In the genomic region with DNA sequence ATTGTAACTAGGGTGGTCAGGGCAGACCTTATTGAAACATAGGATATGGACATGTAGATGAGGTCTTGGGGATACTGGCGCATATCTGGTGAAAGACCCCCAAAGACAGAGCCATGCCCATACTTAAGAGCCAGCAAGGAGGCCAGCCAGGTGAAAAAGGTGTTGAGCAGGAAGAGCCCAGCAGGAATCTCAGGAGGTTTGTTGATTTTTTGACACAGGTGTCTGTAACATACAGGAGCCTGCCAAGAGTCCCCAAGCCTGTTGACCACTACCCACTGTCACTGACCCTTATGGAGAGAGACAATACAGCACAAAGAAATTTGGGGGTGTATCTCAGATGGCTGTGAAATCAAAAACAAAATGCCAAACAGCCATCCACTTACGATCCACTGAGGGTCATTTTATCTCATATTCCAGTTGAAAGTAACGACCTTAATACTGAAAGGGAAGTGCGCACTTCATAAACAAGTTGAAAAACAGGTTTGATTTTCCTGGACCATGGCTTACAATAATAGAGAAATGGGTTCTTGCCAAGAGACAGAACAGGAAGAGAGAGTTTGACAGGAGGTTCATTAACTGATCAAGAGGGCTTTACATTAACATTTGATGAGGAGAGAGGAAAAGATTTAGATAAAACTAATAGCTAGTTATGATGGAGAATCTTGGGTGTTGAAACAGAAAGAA, we compare ENCODE assay signal across 20 cellular contexts.
A peak's percentile ranks its signal among the peaks of the same experiment; 100 is the strongest.
DNase-seq lines count a peak whose midpoint lies in the region; ATAC-seq, FAIRE-seq and TF ChIP-seq lines count a peak whose summit lies in the region.
"Had no signal": no experiment of that assay in that cellular context is flagged by ENCODE, and none has a peak within 500 bp of the region (broad histone marks: within the 10 kb centered on the region; RNA-seq: fewer than 3 reads in every experiment).

No MANE protein-coding gene starts in this region.

- no peak overlapping the region for H3K4me3 Mint-ChIP-seq in Caco-2 (ENCODE audit: unreplicated experiment)
- H3K4me3 Mint-ChIP-seq: effector memory CD8-positive, alpha-beta T cell; GM23338; stimulated activated effector memory CD8-positive, alpha-beta T cell treated with anti-CD3 and anti-CD28 coated beads, Interleukin-12 subunit alpha, Interleukin-12 subunit beta, amount 100 ng/mL, for 72 hours; T-cell had no signal

- no peaks in the 10 kb centered on the region for H3K79me2 ChIP-seq in HepG2 (ENCODE audit: insufficient read depth, low read length)

- H3K27ac ChIP-seq in transverse colon, result peak overlapping the region in 3 of 4 donors; percentile 17 to 44 (median 33)
- H3K27ac ChIP-seq in HepG2 (ENCODE audit: extremely low read length, insufficient read depth, low read length), result no peak overlapping the region

- H3K27ac Mint-ChIP-seq in Caco-2 (ENCODE audit: unreplicated experiment), result no peak overlapping the region
- H3K27ac Mint-ChIP-seq: effector memory CD8-positive, alpha-beta T cell; GM23338; stimulated activated effector memory CD8-positive, alpha-beta T cell treated with anti-CD3 and anti-CD28 coated beads, Interleukin-12 subunit alpha, Interleukin-12 subunit beta, amount 100 ng/mL, for 72 hours; T-cell had no signal

- FAIRE-seq in HepG2 (lab: Jason Lieb, UNC), result no peak
- FAIRE-seq: HTR-8/SVneo had no signal

- H3K36me3 ChIP-seq in transverse colon (no peaks in the 10 kb centered on the region), Caco-2 (ENCODE audit: control insufficient read depth, insufficient read depth, low read length) (no peaks in the 10 kb centered on the region), HepG2 (replicated peaks in 1 of 2; ENCODE audit: control insufficient read depth in 1 of 2, insufficient read depth in 2 of 2, low read length in 2 of 2) (no peaks in the 10 kb centered on the region)

- H2AFZ ChIP-seq in HepG2 (ENCODE audit: low read length), result no peak overlapping the region
- H2AFZ ChIP-seq: GM23338 had no signal

- H3K9me3 ChIP-seq in transverse colon (no peaks in the 10 kb centered on the region), Caco-2 (no peaks in the 10 kb centered on the region), HepG2 (ENCODE audit: low read length) (no peaks in the 10 kb centered on the region)

- H3K4me2 ChIP-seq in HepG2 (ENCODE audit: low read depth, low read length), result no peak overlapping the region
- H3K4me2 ChIP-seq: GM23338 had no signal

- no peaks in the 10 kb centered on the region for H4K20me1 ChIP-seq in HepG2 (ENCODE audit: insufficient read depth, low read length)

- H3K4me3 ChIP-seq in epithelial cell of esophagus (ENCODE audit: low read length) (no peak overlapping the region), transverse colon (no peak overlapping the region), Caco-2 (ENCODE audit: low read depth, low read length) (no peak overlapping the region), HepG2 (replicated peaks in 1 of 3; ENCODE audit: insufficient read depth in 1 of 3, low read depth in 2 of 3, low read length in 3 of 3) (no peak overlapping the region)
- H3K4me3 ChIP-seq: GM23338 had no signal

- no peaks in the 10 kb centered on the region for H3K27me3 Mint-ChIP-seq in Caco-2 (ENCODE audit: insufficient read depth, unreplicated experiment)

- TF ChIP-seq POLR2A in transverse colon (IDR thresholded peaks at IDR 0.05) (no peak), HepG2 (IDR thresholded peaks at IDR 0.05; ENCODE audit: insufficient read depth in 1 of 2, low read depth in 2 of 2, low read length in 2 of 2) (no peak)

- TF ChIP-seq CTCF in epithelial cell of esophagus (IDR thresholded peaks at IDR 0.05; ENCODE audit: insufficient read depth, low read depth, low read length, missing control alignments) (no peak), transverse colon (IDR thresholded peaks at IDR 0.05) (no peak), Caco-2 (IDR thresholded peaks at IDR 0.05; ENCODE audit: insufficient read depth in 1 of 2, low read depth in 1 of 2, low read length in 1 of 2, severe bottlenecking in 1 of 2, unreplicated experiment in 1 of 2) (no peak), HepG2 (CRISPR knock-in tag; IDR thresholded peaks at IDR 0.05) (no peak)

- POLR2A ChIA-PET in Caco-2 (lab: Charles Lee) (no interaction called here), HepG2 (lab: Yijun Ruan, JAX) (no interaction called here)

- DNase-seq in HT-29 (ENCODE audit: low spot score) (peak; percentile 83), NCI-H510A treated with DMSO at 0.1 percent for 48 hours (lab: John Stamatoyannopoulos, UW) (peak; percentile 85), epithelial cell of esophagus (ENCODE audit: low read depth) (peak; percentile 44), transverse colon (no peak), Caco-2 (no peak), HepG2 (ENCODE audit: low spot score) (no peak)
- DNase-seq: activated CD4-positive, alpha-beta T cell treated with anti-CD3 and anti-CD28 coated beads, Interleukin-2, amount 50 U/mL, for 48 hours; amniotic stem cell; central memory CD4-positive, alpha-beta T cell; effector memory CD8-positive, alpha-beta T cell; GDM1; NCI-H1436 treated with DMSO at 0.1 percent for 48 hours; NCI-H446; nucleus accumbens; SHP77 treated with DMSO at 0.1 percent for 48 hours; T-cell had no signal

- H3K27me3 ChIP-seq in transverse colon, result no peaks in the 10 kb centered on the region
- H3K27me3 ChIP-seq in Caco-2 (replicated peaks; ENCODE audit: control insufficient read depth, insufficient read depth, low read length), result no peaks in the 10 kb centered on the region
- H3K27me3 ChIP-seq in HepG2 (ENCODE audit: control insufficient read depth in 1 of 2, insufficient read depth in 2 of 2, low read length in 2 of 2), result no peaks in the 10 kb centered on the region

- H3K4me1 Mint-ChIP-seq in Caco-2 (ENCODE audit: low read depth, unreplicated experiment), result no peaks in the 10 kb centered on the region
- H3K4me1 Mint-ChIP-seq: stimulated activated effector memory CD8-positive, alpha-beta T cell treated with anti-CD3 and anti-CD28 coated beads, Interleukin-12 subunit alpha, Interleukin-12 subunit beta, amount 100 ng/mL, for 72 hours; T-cell had no signal

- ATAC-seq in HepG2, result no peak
- no peak for ATAC-seq in HG02678 (IDR thresholded peaks at IDR 0.05; ENCODE audit: unreplicated experiment)
- ATAC-seq: effector memory CD8-positive, alpha-beta T cell; GM23338; stimulated activated effector memory CD8-positive, alpha-beta T cell treated with anti-CD3 and anti-CD28 coated beads, Interleukin-12 subunit alpha, Interleukin-12 subunit beta, amount 100 ng/mL, for 72 hours; T-cell had no signal

- peaks cover 0 to 5% (median 0%) of the 10 kb centered on the region in 4 donors for H3K4me1 ChIP-seq in transverse colon
- no peaks in the 10 kb centered on the region for H3K4me1 ChIP-seq in Caco-2
- H3K4me1 ChIP-seq in HepG2 (ENCODE audit: insufficient read depth, low read length), result no peaks in the 10 kb centered on the region

- no peaks in the 10 kb centered on the region for H3K36me3 Mint-ChIP-seq in Caco-2 (ENCODE audit: insufficient read depth, unreplicated experiment)
- H3K36me3 Mint-ChIP-seq: stimulated activated effector memory CD8-positive, alpha-beta T cell treated with anti-CD3 and anti-CD28 coated beads, Interleukin-12 subunit alpha, Interleukin-12 subunit beta, amount 100 ng/mL, for 72 hours; T-cell had no signal

- 43 to 78% methylated on average over 3 to 4 of the region's 4 CpGs for WGBS in transverse colon (ENCODE audit: low coverage in 1 of 2), 2 donors
- WGBS in HepG2 (ENCODE audit: low lambda C conversion rate), result 90% methylated on average over 4 of the region's 4 CpGs

- CTCF ChIA-PET in Caco-2 (lab: Charles Lee), result interaction anchor here (0.7 kb wide), 1 partner anchor 260 kb away, joined by 3 read pairs; no protein-coding TSS in a partner anchor
- CTCF ChIA-PET in HepG2 (lab: Yijun Ruan, JAX; ENCODE audit: low intra/inter-chr PET ratio, low total read pairs), result no interaction called here

- TF ChIP-seq EP300 in transverse colon (IDR thresholded peaks at IDR 0.05; ENCODE audit: low read depth) (no peak), HepG2 (IDR thresholded peaks at IDR 0.05; ENCODE audit: low read depth in 2 of 2, low read length in 2 of 2) (no peak), HepG2 (CRISPR knock-in tag; IDR thresholded peaks at IDR 0.05; ENCODE audit: borderline replicate concordance) (no peak)

- H3K9ac ChIP-seq in HepG2 (ENCODE audit: insufficient read depth, low read depth, low read length), result no peak overlapping the region

- in situ Hi-C loops in transverse colon (cut with MboI; ENCODE audit: low pct_ligation_motif_present in 1 of 4, low pct_unique_long_range_greater_than_20kb in 1 of 4, low sequenced_read_pairs in 3 of 4), result no loop called here
- in situ Hi-C loops in HepG2 (cut with HindIII; ENCODE audit: extremely low pct_ligation_motif_present, low pct_unique_long_range_greater_than_20kb), result no loop called here

- H3K9me3 Mint-ChIP-seq in Caco-2 (ENCODE audit: unreplicated experiment), result peaks cover 9% of the 10 kb centered on the region
- H3K9me3 Mint-ChIP-seq: effector memory CD8-positive, alpha-beta T cell; GM23338; stimulated activated effector memory CD8-positive, alpha-beta T cell treated with anti-CD3 and anti-CD28 coated beads, Interleukin-12 subunit alpha, Interleukin-12 subunit beta, amount 100 ng/mL, for 72 hours had no signal

- BruUV-seq in Caco-2 (replicated peaks; lab: Mats Ljungman, UMichigan) (no TSS peak), HepG2 (replicated peaks; lab: Mats Ljungman, UMichigan) (no TSS peak)

- intact Hi-C loops in transverse colon (cut with DNase I; ENCODE audit: low total_unique reads), result no loop called here
- intact Hi-C loops in Caco-2 (cut with micrococcal nuclease; ENCODE audit: unreplicated experiment), result no loop called here
- intact Hi-C loops in HepG2 (cut with micrococcal nuclease; ENCODE audit: unreplicated experiment), result no loop called here

- TF ChIP-seq RAD21 in HepG2 (CRISPR knock-in tag; IDR thresholded peaks at IDR 0.05), result no peak

TF ChIP-seq in HepG2, 621 proteins besides CTCF, POLR2A, EP300 and RAD21 (continues in another document):
- TF ChIP-seq ZNF329 (CRISPR knock-in tag; IDR thresholded peaks at IDR 0.05; ENCODE audit: low read depth) (no peak), ZNF446 (CRISPR knock-in tag; IDR thresholded peaks at IDR 0.05) (no peak)
- TF ChIP-seq, protein P1, sequence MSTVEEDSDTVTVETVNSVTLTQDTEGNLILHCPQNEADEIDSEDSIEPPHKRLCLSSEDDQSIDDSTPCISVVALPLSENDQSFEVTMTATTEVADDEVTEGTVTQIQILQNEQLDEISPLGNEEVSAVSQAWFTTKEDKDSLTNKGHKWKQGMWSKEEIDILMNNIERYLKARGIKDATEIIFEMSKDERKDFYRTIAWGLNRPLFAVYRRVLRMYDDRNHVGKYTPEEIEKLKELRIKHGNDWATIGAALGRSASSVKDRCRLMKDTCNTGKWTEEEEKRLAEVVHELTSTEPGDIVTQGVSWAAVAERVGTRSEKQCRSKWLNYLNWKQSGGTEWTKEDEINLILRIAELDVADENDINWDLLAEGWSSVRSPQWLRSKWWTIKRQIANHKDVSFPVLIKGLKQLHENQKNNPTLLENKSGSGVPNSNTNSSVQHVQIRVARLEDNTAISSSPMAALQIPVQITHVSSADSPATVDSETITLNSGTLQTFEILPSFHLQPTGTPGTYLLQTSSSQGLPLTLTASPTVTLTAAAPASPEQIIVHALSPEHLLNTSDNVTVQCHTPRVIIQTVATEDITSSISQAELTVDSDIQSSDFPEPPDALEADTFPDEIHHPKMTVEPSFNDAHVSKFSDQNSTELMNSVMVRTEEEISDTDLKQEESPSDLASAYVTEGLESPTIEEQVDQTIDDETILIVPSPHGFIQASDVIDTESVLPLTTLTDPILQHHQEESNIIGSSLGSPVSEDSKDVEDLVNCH (CRISPR knock-in tag; IDR thresholded peaks at IDR 0.05), result no peak

Comparison
In these comparisons a context has a peak if more than half of its experiments do, and no peak if none do; other contexts are left out.
1. DNase-seq: peak in HT-29 (single experiment), NCI-H510A treated with DMSO at 0.1 percent for 48 hours (single experiment) and epithelial cell of esophagus (single experiment); none in transverse colon (single experiment), Caco-2 (0 of 2) and HepG2 (single experiment).